In the genomic region with DNA sequence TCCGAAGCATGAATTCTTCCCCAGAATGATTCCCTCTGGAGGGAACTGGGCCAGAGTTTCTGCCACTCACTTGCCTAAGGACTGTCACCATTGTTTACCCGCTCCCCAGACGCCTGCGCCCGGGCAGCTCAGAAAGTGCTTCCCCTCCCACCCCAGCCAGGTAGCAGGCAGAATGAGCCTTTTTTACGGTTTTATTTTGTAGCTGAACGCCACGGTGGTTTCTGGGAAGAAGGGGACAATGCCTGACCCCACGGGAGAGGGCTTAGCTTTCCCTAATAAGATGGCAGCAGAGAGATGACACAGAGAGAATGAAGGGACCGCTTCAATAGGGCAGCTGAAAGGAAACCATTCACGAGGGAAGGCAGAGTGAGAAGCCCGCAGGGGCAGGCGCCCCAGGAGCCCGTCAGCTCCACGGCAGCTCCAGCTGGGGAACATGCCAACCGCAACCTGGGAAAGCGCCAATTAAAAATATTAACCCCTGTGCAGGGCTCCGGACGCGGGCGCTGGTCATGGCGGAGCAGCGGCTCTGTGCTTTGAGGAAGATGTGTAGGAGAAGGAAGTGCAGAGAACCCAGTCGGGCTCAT, we compare ENCODE assay signal across 8 cellular contexts. TPM values are rescaled to one million over a fixed set of nuclear protein-coding genes. Genes with fewer than 3 reads are reported as not detected.
DNase-seq lines count a peak whose midpoint lies in the region; ATAC-seq and TF ChIP-seq lines count a peak whose summit lies in the region.

No MANE protein-coding gene starts in this region.

- peak overlapping the region; percentile 76 for H3K27ac ChIP-seq in temporal lobe (ENCODE audit: low read depth, low read length)

- H3K4me1 ChIP-seq in BE2C, result peaks cover 5% of the 10 kb centered on the region; the same call in 1 of the 2 replicates

- TF ChIP-seq CTCF in BE2C (IDR thresholded peaks at IDR 0.05; ENCODE audit: low read depth, low read length) (no peak), astrocyte of the cerebellum (IDR thresholded peaks at IDR 0.05; ENCODE audit: low read depth, low read length, missing control alignments) (no peak)

- H3K36me3 ChIP-seq in BE2C, result no peaks in the 10 kb centered on the region

- H3K27me3 ChIP-seq in BE2C, result no peaks in the 10 kb centered on the region; the same call in 1 of the 2 replicates

- H3K9me3 ChIP-seq in BE2C, result no peaks in the 10 kb centered on the region

- peak overlapping the region; percentile 38 for H3K4me3 ChIP-seq in BE2C (ENCODE audit: low read depth, low read length)
- peak overlapping the region; percentile 14 for H3K4me3 ChIP-seq in astrocyte of the cerebellum (ENCODE audit: low read depth, low read length)

- ATAC-seq in GM21528 (IDR thresholded peaks at IDR 0.05; ENCODE audit: low FRiP score, unreplicated experiment), result no peak

- in situ Hi-C loops in astrocyte of the cerebellum (cut with HindIII; ENCODE audit: low sequenced_read_pairs), result no loop called here

- DNase-seq in BE2C, result no peak
- DNase-seq in M059J (ENCODE audit: low read depth), result peak; percentile 70
- DNase-seq in astrocyte of the cerebellum (ENCODE audit: low read depth), result no peak
- peak; percentile 11 for DNase-seq in kidney glomerular epithelial cell (lab: John Stamatoyannopoulos, UW)
- DNase-seq in stimulated activated CD4-positive, alpha-beta T cell treated with anti-CD3 and anti-CD28 coated beads, Interleukin-15, amount 100 ng/mL, for 24 hours, result no peak
- DNase-seq in stimulated activated CD4-positive, alpha-beta T cell treated with anti-CD3 and anti-CD28 coated beads, Interleukin-4, amount 100 ng/mL, for 24 hours, result no peak

RNA-seq across cellular contexts. Expression of a gene that starts 20.4 kb away (rescaled TPM):
- 1.3 TPM for polyA plus RNA-seq in BE2C (2012; ENCODE audit: insufficient read depth, insufficient read length, low read depth)
- 0.39 and 0.49 TPM in 2 replicates for total RNA-seq in M059J (2014; rRNA removed; shearing (Covaris generic))
- total RNA-seq in temporal lobe, result 4.9 TPM

Comparison
In these comparisons a context has a peak if more than half of its experiments do, and no peak if none do; other contexts are left out.
1. DNase-seq: peak in M059J (single experiment) and kidney glomerular epithelial cell (single experiment); none in BE2C (single experiment), astrocyte of the cerebellum (single experiment), stimulated activated CD4-positive, alpha-beta T cell treated with anti-CD3 and anti-CD28 coated beads, Interleukin-15, amount 100 ng/mL, for 24 hours (single experiment) and stimulated activated CD4-positive, alpha-beta T cell treated with anti-CD3 and anti-CD28 coated beads, Interleukin-4, amount 100 ng/mL, for 24 hours (single experiment).